8 cellular contexts compared by ENCODE assay signal in genomic region chr14:52694761-52695480, GRCh38. TPM values are rescaled to one million over a fixed set of nuclear protein-coding genes. Genes with fewer than 3 reads are reported as not detected.
DNase-seq lines count a peak whose midpoint lies in the region; ATAC-seq and TF ChIP-seq lines count a peak whose summit lies in the region.

No MANE protein-coding gene starts in this region.

- TF ChIP-seq CTCF in activated B cell treated with CpG ODN at 0.5 μM for 24 hours (IDR thresholded peaks at IDR 0.05) (no peak), choroid plexus epithelial cell (conservative IDR thresholded peaks at IDR 0.05; ENCODE audit: low read depth, low read length) (no peak), right lobe of liver (IDR thresholded peaks at IDR 0.05) (no peak)

- POLR2A ChIA-PET in activated B cell treated with CpG ODN at 0.5 μM for 24 hours (lab: Charles Lee): interaction anchor here (0.6 to 1.5 kb wide), 4 partner anchors 10 to 53 kb away, joined by 3 to 7 read pairs (median 6); partner anchors contain the start of genes PSMC6 and STYX

- peaks cover 30% of the 10 kb centered on the region for H3K4me1 Mint-ChIP-seq in activated B cell treated with CpG ODN at 0.5 μM for 24 hours

- ATAC-seq in HG02840 (IDR thresholded peaks at IDR 0.05; ENCODE audit: low FRiP score, unreplicated experiment): peak; percentile 51
- ATAC-seq in activated B cell treated with CpG ODN at 0.5 μM for 24 hours (ENCODE audit: low read depth): peak; percentile 51
- peak; percentile 30 to 58 (median 53) for ATAC-seq in right lobe of liver

- peak; percentile 50 to 59 for DNase-seq in NCI-H524 (lab: John Stamatoyannopoulos, UW)
- DNase-seq in NCI-H524 treated with DMSO at 0.1 percent for 48 hours (lab: John Stamatoyannopoulos, UW): no peak
- DNase-seq in NCI-H2029 (lab: John Stamatoyannopoulos, UW): peak; percentile 58
- DNase-seq in activated B cell treated with CpG ODN at 0.5 μM for 24 hours: no peak
- peak; percentile 63 for DNase-seq in choroid plexus epithelial cell (ENCODE audit: low read depth)
- DNase-seq in right lobe of liver: peak in 2 of 3 donors; percentile 61 to 69
- DNase-seq in stimulated activated CD4-positive, alpha-beta T cell treated with anti-CD3 and anti-CD28 coated beads, TNF-alpha, amount 100 ng/mL, for 24 hours (ENCODE audit: low read depth in 3 of 3): peak; percentile 26 to 53 (median 38)

- H3K4me3 Mint-ChIP-seq in activated B cell treated with CpG ODN at 0.5 μM for 24 hours: peak overlapping the region; percentile 99

- 0% methylated on average over 4 of the region's 46 CpGs for WGBS in right lobe of liver (ENCODE audit: insufficient coverage, low coverage, low lambda C conversion rate, missing lambda C conversion rate)

- no peaks in the 10 kb centered on the region for H3K27me3 Mint-ChIP-seq in activated B cell treated with CpG ODN at 0.5 μM for 24 hours

- H3K27ac Mint-ChIP-seq in activated B cell treated with CpG ODN at 0.5 μM for 24 hours: peak overlapping the region; percentile 94

- intact Hi-C loops in activated B cell treated with CpG ODN at 0.5 μM for 24 hours (cut with micrococcal nuclease): loop anchor here (1.0 to 5.0 kb wide), 5 partner anchors 12 to 368 kb away; partner anchors contain the start of genes GNPNAT1, PSMC6 and STYX
- intact Hi-C loops in right lobe of liver (cut with DNase I): no loop called here

- H3K27me3 ChIP-seq in right lobe of liver: no peaks in the 10 kb centered on the region

- H3K4me1 ChIP-seq in right lobe of liver: peaks cover 0 to 30% (median 5%) of the 10 kb centered on the region in 4 donors

- H3K36me3 ChIP-seq in right lobe of liver: no peaks in the 10 kb centered on the region

- CTCF ChIA-PET in activated B cell treated with CpG ODN at 0.5 μM for 24 hours (lab: Charles Lee): no interaction called here

- peaks cover 6% of the 10 kb centered on the region for H3K36me3 Mint-ChIP-seq in activated B cell treated with CpG ODN at 0.5 μM for 24 hours (ENCODE audit: low read depth)

- H3K9me3 Mint-ChIP-seq in activated B cell treated with CpG ODN at 0.5 μM for 24 hours: no peaks in the 10 kb centered on the region

- H3K4me3 ChIP-seq in choroid plexus epithelial cell (ENCODE audit: low read depth, low read length): peak overlapping the region; percentile 95
- peak overlapping the region; percentile 79 to 90 (median 83) for H3K4me3 ChIP-seq in right lobe of liver

- peak overlapping the region; percentile 92 to 99 (median 93) for H3K27ac ChIP-seq in right lobe of liver

- no peak for TF ChIP-seq POLR2A in right lobe of liver (IDR thresholded peaks at IDR 0.05)

- no peaks in the 10 kb centered on the region for H3K9me3 ChIP-seq in right lobe of liver

RNA-seq across cellular contexts. Expression of gene ERO1A, which starts 0.4 kb away (rescaled TPM):
- total RNA-seq in activated B cell treated with CpG ODN at 0.5 μM for 24 hours (30.8 and 31.5 TPM in 2 replicates), right lobe of liver (100 to 1,000 TPM in 1 of 6 experiments, 10 to 100 TPM in 5; 31.2 to 162 (median 37.9) TPM)

RNA-seq across cellular contexts. Expression of gene PSMC6, which starts 12.1 kb away (rescaled TPM):
- total RNA-seq in activated B cell treated with CpG ODN at 0.5 μM for 24 hours: 94.8 and 97.6 TPM in 2 replicates
- 10 to 100 TPM; 40.7 to 63.0 (median 51.3) TPM for total RNA-seq in right lobe of liver

RNA-seq across cellular contexts. Expression of gene STYX, which starts 35.0 kb away (rescaled TPM):
- 13.1 and 13.5 TPM in 2 replicates for total RNA-seq in activated B cell treated with CpG ODN at 0.5 μM for 24 hours
- total RNA-seq in right lobe of liver: 10 to 100 TPM; 10.1 to 18.3 (median 13.1) TPM

Comparison
In these comparisons a context has a peak if more than half of its experiments do, and no peak if none do; other contexts are left out.
1. DNase-seq: peak in NCI-H524 (2 of 2), NCI-H2029 (single experiment), choroid plexus epithelial cell (single experiment), right lobe of liver (2 of 3) and stimulated activated CD4-positive, alpha-beta T cell treated with anti-CD3 and anti-CD28 coated beads, TNF-alpha, amount 100 ng/mL, for 24 hours (3 of 3); none in NCI-H524 treated with DMSO at 0.1 percent for 48 hours (single experiment) and activated B cell treated with CpG ODN at 0.5 μM for 24 hours (single experiment).
2. Peak in every context shown above with its lines, with median percentiles within 50 percentile points of each other: ATAC-seq.